Comparison of ENCODE assay signal across 1 cellular context in the genomic region with DNA sequence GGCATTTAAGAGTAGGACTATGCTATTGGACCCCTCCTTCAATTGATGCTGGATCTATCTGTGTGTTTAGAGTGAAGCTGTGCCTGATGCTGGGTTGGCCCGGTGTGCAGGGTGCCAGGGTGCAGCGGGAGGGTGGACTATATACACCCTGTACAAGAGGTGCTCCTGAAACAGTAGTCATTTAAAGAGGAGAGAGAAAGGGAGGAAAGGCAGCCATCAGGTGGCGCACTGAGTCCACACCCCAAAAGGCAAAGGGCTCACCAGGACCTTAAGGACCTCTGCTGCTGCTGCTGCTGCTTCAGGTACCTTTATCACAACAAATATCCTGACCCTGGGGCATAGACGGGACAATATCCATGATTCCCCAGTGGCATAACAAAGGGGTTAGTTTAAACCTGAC.
TF ChIP-seq lines count a peak whose summit lies in the region.

No MANE protein-coding gene starts in this region.

TF ChIP-seq in K562, 482 proteins besides CTCF, POLR2A, EP300 and RAD21 (continued from another document):
- TF ChIP-seq, protein P1, sequence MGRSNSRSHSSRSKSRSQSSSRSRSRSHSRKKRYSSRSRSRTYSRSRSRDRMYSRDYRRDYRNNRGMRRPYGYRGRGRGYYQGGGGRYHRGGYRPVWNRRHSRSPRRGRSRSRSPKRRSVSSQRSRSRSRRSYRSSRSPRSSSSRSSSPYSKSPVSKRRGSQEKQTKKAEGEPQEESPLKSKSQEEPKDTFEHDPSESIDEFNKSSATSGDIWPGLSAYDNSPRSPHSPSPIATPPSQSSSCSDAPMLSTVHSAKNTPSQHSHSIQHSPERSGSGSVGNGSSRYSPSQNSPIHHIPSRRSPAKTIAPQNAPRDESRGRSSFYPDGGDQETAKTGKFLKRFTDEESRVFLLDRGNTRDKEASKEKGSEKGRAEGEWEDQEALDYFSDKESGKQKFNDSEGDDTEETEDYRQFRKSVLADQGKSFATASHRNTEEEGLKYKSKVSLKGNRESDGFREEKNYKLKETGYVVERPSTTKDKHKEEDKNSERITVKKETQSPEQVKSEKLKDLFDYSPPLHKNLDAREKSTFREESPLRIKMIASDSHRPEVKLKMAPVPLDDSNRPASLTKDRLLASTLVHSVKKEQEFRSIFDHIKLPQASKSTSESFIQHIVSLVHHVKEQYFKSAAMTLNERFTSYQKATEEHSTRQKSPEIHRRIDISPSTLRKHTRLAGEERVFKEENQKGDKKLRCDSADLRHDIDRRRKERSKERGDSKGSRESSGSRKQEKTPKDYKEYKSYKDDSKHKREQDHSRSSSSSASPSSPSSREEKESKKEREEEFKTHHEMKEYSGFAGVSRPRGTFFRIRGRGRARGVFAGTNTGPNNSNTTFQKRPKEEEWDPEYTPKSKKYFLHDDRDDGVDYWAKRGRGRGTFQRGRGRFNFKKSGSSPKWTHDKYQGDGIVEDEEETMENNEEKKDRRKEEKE (IDR thresholded peaks at IDR 0.05; ENCODE audit: borderline replicate concordance in 1 of 2, control insufficient read depth in 1 of 2, low read depth in 2 of 2, low read length in 1 of 2): no peak
- no peak for TF ChIP-seq CREB3L1 (IDR thresholded peaks at IDR 0.05; ENCODE audit: borderline replicate concordance, low read depth)
- TF ChIP-seq SMC3 (conservative IDR thresholded peaks at IDR 0.05; ENCODE audit: insufficient read depth, low read depth, low read length): peak; percentile 53
- no peak for TF ChIP-seq KAT2B (IDR thresholded peaks at IDR 0.05; ENCODE audit: low read depth, low read length)
- no peak for TF ChIP-seq MAX (CRISPR knock-in tag; IDR thresholded peaks at IDR 0.05)
- TF ChIP-seq NBN (IDR thresholded peaks at IDR 0.05; ENCODE audit: low read depth): no peak
